ENCODE assay signal across 9 cellular contexts in the genomic region with DNA sequence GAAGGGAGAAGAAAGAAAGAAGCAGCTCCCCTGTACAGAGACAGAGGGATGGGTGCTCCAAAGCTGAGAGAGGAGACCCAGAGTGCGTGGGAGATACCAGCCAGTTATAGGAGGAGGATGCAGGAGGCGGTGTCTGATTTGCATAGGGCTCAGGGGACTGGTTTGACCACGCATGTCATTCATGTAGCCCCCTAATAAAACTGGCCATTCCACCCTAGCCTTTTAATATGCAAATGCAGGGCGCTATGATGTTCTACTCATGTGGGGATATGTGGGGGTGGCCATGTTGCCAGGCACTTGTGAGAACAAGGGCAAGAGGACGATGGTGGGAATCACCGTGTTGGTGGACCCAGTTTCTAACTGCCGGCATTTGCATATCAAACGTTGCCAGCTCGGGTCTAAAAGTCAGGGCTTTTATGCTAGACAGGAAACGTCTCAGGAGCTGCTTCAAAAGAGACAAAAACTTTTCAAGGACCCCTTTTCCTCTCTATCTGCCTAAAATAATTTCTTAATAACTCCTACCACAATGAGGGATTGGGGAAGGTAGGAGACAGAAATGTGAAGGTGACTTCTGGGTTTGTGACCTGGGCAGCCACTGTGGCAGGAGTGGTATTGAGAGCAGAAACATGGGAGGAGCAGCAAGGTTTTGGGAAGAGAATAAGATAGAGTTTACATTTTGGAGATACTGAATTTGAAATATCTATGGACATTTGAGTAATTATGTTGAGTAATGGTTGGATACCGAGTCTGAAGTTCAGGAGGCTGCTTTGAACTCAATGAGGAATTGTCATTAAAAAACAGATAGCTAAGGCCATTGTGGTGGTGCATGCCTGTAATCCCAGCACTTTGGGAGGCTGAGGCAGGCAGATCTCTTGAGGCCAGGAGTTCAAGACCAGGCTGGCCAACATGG. TPM values are rescaled to one million over a fixed set of nuclear protein-coding genes. Genes with fewer than 3 reads are reported as not detected.
DNase-seq lines count a peak whose midpoint lies in the region; ATAC-seq, FAIRE-seq and TF ChIP-seq lines count a peak whose summit lies in the region.
"Had no signal": no experiment of that assay in that cellular context is flagged by ENCODE, and none has a peak within 500 bp of the region (broad histone marks: within the 10 kb centered on the region; RNA-seq: fewer than 3 reads in every experiment).

No MANE protein-coding gene starts in this region.

- TF ChIP-seq CTCF in HepG2 (CRISPR knock-in tag; IDR thresholded peaks at IDR 0.05) = no peak
- TF ChIP-seq CTCF in right lobe of liver (IDR thresholded peaks at IDR 0.05) = no peak

- H3K27ac ChIP-seq in HepG2 (ENCODE audit: extremely low read length, insufficient read depth, low read length) (peak overlapping the region; percentile 75), right lobe of liver (no peak overlapping the region), iPS-18a (ENCODE audit: low read length) (peak overlapping the region; percentile 28)

- DNase-seq in HepG2 (ENCODE audit: low spot score) (peak; percentile 73), right lobe of liver (no peak), SW480 (ENCODE audit: low spot score) (peak; percentile 28), GDM1 (lab: John Stamatoyannopoulos, UW) (no peak), NCI-H128 (lab: John Stamatoyannopoulos, UW; ENCODE audit: unreplicated experiment) (no peak), NOMO-1 (lab: John Stamatoyannopoulos, UW; ENCODE audit: unreplicated experiment in 2 of 2) (no peak), retina (no peak)
- DNase-seq: HCEC 1CT had no signal

- peak overlapping the region; percentile 80 for H2AFZ ChIP-seq in HepG2 (ENCODE audit: low read length)

- H3K9me3 ChIP-seq in HepG2 (ENCODE audit: low read length) (no peaks in the 10 kb centered on the region), right lobe of liver (no peaks in the 10 kb centered on the region), iPS-18a (ENCODE audit: control insufficient read depth, low read depth, low read length) (no peaks in the 10 kb centered on the region)

- ATAC-seq in HepG2 = peak; percentile 78
- ATAC-seq in right lobe of liver = no peak

- TF ChIP-seq POLR2A in HepG2 (IDR thresholded peaks at IDR 0.05; ENCODE audit: insufficient read depth in 1 of 2, low read depth in 2 of 2, low read length in 2 of 2) (peak; percentile 44 to 61), right lobe of liver (IDR thresholded peaks at IDR 0.05) (no peak)

- intact Hi-C loops in HepG2 (cut with micrococcal nuclease; ENCODE audit: unreplicated experiment) (loop anchor here (5.0 kb wide), 1 partner anchor 1046 kb away; a partner anchor contains a TSS), right lobe of liver (cut with DNase I) (no loop called here)

- POLR2A ChIA-PET in HepG2 (lab: Yijun Ruan, JAX) = interaction anchor here (2.0 to 4.3 kb wide), 3 partner anchors 10 to 68 kb away, joined by 8 to 93 read pairs (median 28); a partner anchor contains a TSS

- CTCF ChIA-PET in HepG2 (lab: Yijun Ruan, JAX; ENCODE audit: low intra/inter-chr PET ratio, low total read pairs) = no interaction called here

- peak overlapping the region; percentile 77 for H3K4me2 ChIP-seq in HepG2 (ENCODE audit: low read depth, low read length)

- TF ChIP-seq EP300 in HepG2 (IDR thresholded peaks at IDR 0.05; ENCODE audit: low read depth in 2 of 2, low read length in 2 of 2) (no peak), HepG2 (CRISPR knock-in tag; IDR thresholded peaks at IDR 0.05; ENCODE audit: borderline replicate concordance) (no peak)

- TF ChIP-seq RAD21 in HepG2 (CRISPR knock-in tag; IDR thresholded peaks at IDR 0.05) = no peak

- H3K27me3 ChIP-seq in HepG2 (ENCODE audit: control insufficient read depth in 1 of 2, insufficient read depth in 2 of 2, low read length in 2 of 2) (no peaks in the 10 kb centered on the region; a peak in 1 of 5 replicates), right lobe of liver (no peaks in the 10 kb centered on the region), iPS-18a (ENCODE audit: control insufficient read depth, insufficient read depth, low read length) (no peaks in the 10 kb centered on the region)

- H3K4me3 ChIP-seq in HepG2 (replicated peaks in 1 of 3; ENCODE audit: insufficient read depth in 1 of 3, low read depth in 2 of 3, low read length in 3 of 3) (peak overlapping the region; percentile 39 to 41 (median 41)), right lobe of liver (no peak overlapping the region), iPS-18a (ENCODE audit: low read length) (peak overlapping the region; percentile 31)

- H3K79me2 ChIP-seq in HepG2 (ENCODE audit: insufficient read depth, low read length) = peaks cover 22% of the 10 kb centered on the region

- H3K36me3 ChIP-seq in HepG2 (replicated peaks in 1 of 2; ENCODE audit: control insufficient read depth in 1 of 2, insufficient read depth in 2 of 2, low read length in 2 of 2) = no peaks in the 10 kb centered on the region
- H3K36me3 ChIP-seq in right lobe of liver = no peaks in the 10 kb centered on the region
- H3K36me3 ChIP-seq in iPS-18a (ENCODE audit: control insufficient read depth, low read depth, low read length) = no peaks in the 10 kb centered on the region

- H3K4me1 ChIP-seq in HepG2 (ENCODE audit: insufficient read depth, low read length) = peaks cover 46% of the 10 kb centered on the region
- peaks cover 0 to 10% (median 2%) of the 10 kb centered on the region in 4 donors for H3K4me1 ChIP-seq in right lobe of liver
- H3K4me1 ChIP-seq in iPS-18a (ENCODE audit: control insufficient read depth, low read depth, low read length) = peaks cover 10% of the 10 kb centered on the region

- no TSS peak for BruUV-seq in HepG2 (replicated peaks; lab: Mats Ljungman, UMichigan)

- no peaks in the 10 kb centered on the region for H4K20me1 ChIP-seq in HepG2 (ENCODE audit: insufficient read depth, low read length)

- FAIRE-seq in HepG2 (lab: Jason Lieb, UNC) = peak; percentile 55

- in situ Hi-C loops in HepG2 (cut with HindIII; ENCODE audit: extremely low pct_ligation_motif_present, low pct_unique_long_range_greater_than_20kb) = loop anchor here (5.0 kb wide), 1 partner anchor 66 kb away; a partner anchor contains a TSS

- H3K9ac ChIP-seq in HepG2 (ENCODE audit: insufficient read depth, low read depth, low read length) (peak overlapping the region; percentile 42), iPS-18a (ENCODE audit: low read length) (peak overlapping the region; percentile 24)

- WGBS in HepG2 (ENCODE audit: low lambda C conversion rate) = 10% methylated on average over 11 of the region's 11 CpGs
- 20% methylated on average over 11 of the region's 11 CpGs for WGBS in right lobe of liver (ENCODE audit: insufficient coverage, low coverage, low lambda C conversion rate, missing lambda C conversion rate)

RNA-seq across cellular contexts. Expression of a gene that starts 2.2 kb away (rescaled TPM):
- total RNA-seq in HepG2 (2016; rRNA removed; fragmentation: Illumina TruSeq; extraction: Trizol) (17.3 and 30.2 TPM in 2 replicates), right lobe of liver (10 to 100 TPM in 3 of 6 experiments, 1 to 10 TPM in 3; 5.5 to 15.4 (median 9.7) TPM)
- total RNA-seq in HepG2 (2016; cell fraction: cytosol; rRNA removed; fragmentation: Illumina TruSeq; extraction: Trizol; ENCODE audit: low read depth) = 8.2 and 12.8 TPM in 2 replicates
- total RNA-seq in HepG2 (2016; cell fraction: insoluble cytoplasmic fraction; rRNA removed; fragmentation: Illumina TruSeq; extraction: Trizol) = 17.9 and 30.9 TPM in 2 replicates
- 10.9 and 11.2 TPM in 2 replicates for total RNA-seq in HepG2 (2016; cell fraction: membrane; rRNA removed; fragmentation: Illumina TruSeq; extraction: Trizol)
- 9.1 and 10.8 TPM in 2 replicates for total RNA-seq in HepG2 (2016; cell fraction: nucleus; rRNA removed; fragmentation: Illumina TruSeq; extraction: Trizol)
- 12.1 and 14.9 TPM in 2 replicates for polyA plus RNA-seq in HepG2 (2011; rRNA removed)
- polyA plus RNA-seq in HepG2 (2011; cell fraction: cytosol; rRNA removed) = 3.8 and 8.6 TPM in 2 replicates
- 9.3 and 13.5 TPM in 2 replicates for polyA plus RNA-seq in HepG2 (2011; cell fraction: nucleus; rRNA removed)
- 23.7 and 26.2 TPM in 2 replicates for polyA plus RNA-seq in HepG2 (2012)
- 5.5 and 6.3 TPM in 2 replicates for polyA plus RNA-seq in HepG2 (2016; cell fraction: cytosol; fragmentation: Illumina TruSeq; extraction: Trizol; ENCODE audit: low read depth)
- 23.9 and 31.5 TPM in 2 replicates for polyA plus RNA-seq in HepG2 (2016; cell fraction: insoluble cytoplasmic fraction; fragmentation: Illumina TruSeq; extraction: Trizol; ENCODE audit: low read depth)
- polyA plus RNA-seq in HepG2 (2016; cell fraction: membrane; fragmentation: Illumina TruSeq; extraction: Trizol; ENCODE audit: low read depth) = 8.0 and 8.3 TPM in 2 replicates
- 12.2 and 14.0 TPM in 2 replicates for polyA plus RNA-seq in HepG2 (2016; cell fraction: nucleus; fragmentation: Illumina TruSeq; extraction: Trizol; ENCODE audit: insufficient read depth, low read depth)
- 6.6 and 8.1 TPM in 2 replicates for polyA minus RNA-seq in HepG2 (2011; rRNA and poly(A)+ RNA removed; ENCODE audit: low replicate concordance)
- 6.9 and 11.4 TPM in 2 replicates for polyA minus RNA-seq in HepG2 (2011; cell fraction: cytosol; rRNA and poly(A)+ RNA removed)
- 30.8 and 48.7 TPM in 2 replicates for polyA minus RNA-seq in HepG2 (2011; cell fraction: nucleus; rRNA and poly(A)+ RNA removed)

RNA-seq across cellular contexts. Expression of a gene that starts 12.9 kb away (rescaled TPM):
- 281 and 308 TPM in 2 replicates for total RNA-seq in HepG2 (2016; rRNA removed; fragmentation: Illumina TruSeq; extraction: Trizol)
- total RNA-seq in HepG2 (2016; cell fraction: cytosol; rRNA removed; fragmentation: Illumina TruSeq; extraction: Trizol; ENCODE audit: low read depth) = 148 and 180 TPM in 2 replicates
- total RNA-seq in HepG2 (2016; cell fraction: insoluble cytoplasmic fraction; rRNA removed; fragmentation: Illumina TruSeq; extraction: Trizol) = 301 and 366 TPM in 2 replicates
- 205 and 231 TPM in 2 replicates for total RNA-seq in HepG2 (2016; cell fraction: membrane; rRNA removed; fragmentation: Illumina TruSeq; extraction: Trizol)
- 97.1 and 99.3 TPM in 2 replicates for total RNA-seq in HepG2 (2016; cell fraction: nucleus; rRNA removed; fragmentation: Illumina TruSeq; extraction: Trizol)
- polyA plus RNA-seq in HepG2 (2011; rRNA removed) = 161 and 181 TPM in 2 replicates
- 81.2 and 134 TPM in 2 replicates for polyA plus RNA-seq in HepG2 (2011; cell fraction: cytosol; rRNA removed)
- polyA plus RNA-seq in HepG2 (2011; cell fraction: nucleus; rRNA removed) = 34.4 and 63.6 TPM in 2 replicates
- polyA plus RNA-seq in HepG2 (2012) = 200 and 215 TPM in 2 replicates
- polyA plus RNA-seq in HepG2 (2016; cell fraction: cytosol; fragmentation: Illumina TruSeq; extraction: Trizol; ENCODE audit: low read depth) = 129 and 163 TPM in 2 replicates
- 299 and 333 TPM in 2 replicates for polyA plus RNA-seq in HepG2 (2016; cell fraction: insoluble cytoplasmic fraction; fragmentation: Illumina TruSeq; extraction: Trizol; ENCODE audit: low read depth)
- polyA plus RNA-seq in HepG2 (2016; cell fraction: membrane; fragmentation: Illumina TruSeq; extraction: Trizol; ENCODE audit: low read depth) = 160 and 196 TPM in 2 replicates
- 160 and 173 TPM in 2 replicates for polyA plus RNA-seq in HepG2 (2016; cell fraction: nucleus; fragmentation: Illumina TruSeq; extraction: Trizol; ENCODE audit: insufficient read depth, low read depth)
- 10.0 and 87.1 TPM in 2 replicates for polyA minus RNA-seq in HepG2 (2011; rRNA and poly(A)+ RNA removed; ENCODE audit: low replicate concordance)
- 6.1 and 9.8 TPM in 2 replicates for polyA minus RNA-seq in HepG2 (2011; cell fraction: cytosol; rRNA and poly(A)+ RNA removed)
- polyA minus RNA-seq in HepG2 (2011; cell fraction: nucleus; rRNA and poly(A)+ RNA removed) = 27.4 and 28.5 TPM in 2 replicates
- total RNA-seq in right lobe of liver = 100 to 1,000 TPM in 2 of 6 experiments, 10 to 100 TPM in 4; 74.6 to 223 (median 94.6) TPM

RNA-seq across cellular contexts. Expression of a gene that starts 13.2 kb away (rescaled TPM):
- total RNA-seq in HepG2 (2016; rRNA removed; fragmentation: Illumina TruSeq; extraction: Trizol) (67.9 and 126 TPM in 2 replicates), right lobe of liver (10 to 100 TPM; 23.4 to 28.2 (median 25.9) TPM)
- 5.2 and 6.2 TPM in 2 replicates for total RNA-seq in HepG2 (2016; cell fraction: cytosol; rRNA removed; fragmentation: Illumina TruSeq; extraction: Trizol; ENCODE audit: low read depth)
- 71.1 and 122 TPM in 2 replicates for total RNA-seq in HepG2 (2016; cell fraction: insoluble cytoplasmic fraction; rRNA removed; fragmentation: Illumina TruSeq; extraction: Trizol)
- total RNA-seq in HepG2 (2016; cell fraction: membrane; rRNA removed; fragmentation: Illumina TruSeq; extraction: Trizol) = 23.7 and 26.0 TPM in 2 replicates
- total RNA-seq in HepG2 (2016; cell fraction: nucleus; rRNA removed; fragmentation: Illumina TruSeq; extraction: Trizol) = 34.9 and 39.9 TPM in 2 replicates
- 10.7 and 14.3 TPM in 2 replicates for polyA plus RNA-seq in HepG2 (2011; rRNA removed)
- 4.9 and 7.7 TPM in 2 replicates for polyA plus RNA-seq in HepG2 (2011; cell fraction: cytosol; rRNA removed)
- polyA plus RNA-seq in HepG2 (2011; cell fraction: nucleus; rRNA removed) = 5.0 and 6.4 TPM in 2 replicates
- 27.2 and 30.2 TPM in 2 replicates for polyA plus RNA-seq in HepG2 (2012)
- 1.8 and 2.2 TPM in 2 replicates for polyA plus RNA-seq in HepG2 (2016; cell fraction: cytosol; fragmentation: Illumina TruSeq; extraction: Trizol; ENCODE audit: low read depth)
- 70.0 and 76.2 TPM in 2 replicates for polyA plus RNA-seq in HepG2 (2016; cell fraction: insoluble cytoplasmic fraction; fragmentation: Illumina TruSeq; extraction: Trizol; ENCODE audit: low read depth)
- 7.1 and 7.7 TPM in 2 replicates for polyA plus RNA-seq in HepG2 (2016; cell fraction: membrane; fragmentation: Illumina TruSeq; extraction: Trizol; ENCODE audit: low read depth)
- 28.6 and 32.2 TPM in 2 replicates for polyA plus RNA-seq in HepG2 (2016; cell fraction: nucleus; fragmentation: Illumina TruSeq; extraction: Trizol; ENCODE audit: insufficient read depth, low read depth)
- 24.1 and 74.5 TPM in 2 replicates for polyA minus RNA-seq in HepG2 (2011; rRNA and poly(A)+ RNA removed; ENCODE audit: low replicate concordance)
- polyA minus RNA-seq in HepG2 (2011; cell fraction: cytosol; rRNA and poly(A)+ RNA removed) = 17.9 and 23.4 TPM in 2 replicates
- polyA minus RNA-seq in HepG2 (2011; cell fraction: nucleus; rRNA and poly(A)+ RNA removed) = 18.8 and 29.1 TPM in 2 replicates

Comparison
In these comparisons a context has a peak if more than half of its experiments do, and no peak if none do; other contexts are left out.
1. DNase-seq: peak in HepG2 (single experiment) and SW480 (single experiment); none in right lobe of liver (0 of 3), GDM1 (single experiment), NCI-H128 (single experiment), NOMO-1 (0 of 2) and retina (single experiment).
2. H3K27ac ChIP-seq: peak in HepG2 (single experiment) and iPS-18a (single experiment); none in right lobe of liver (0 of 3).
3. H3K4me3 ChIP-seq: peak in HepG2 (3 of 3) and iPS-18a (single experiment); none in right lobe of liver (0 of 3).